Comparison of ENCODE assay signal across 23 cellular contexts in genomic region chr3:2706144-2706835, GRCh38.
DNase-seq lines count a peak whose midpoint lies in the region; ATAC-seq, FAIRE-seq and TF ChIP-seq lines count a peak whose summit lies in the region.
"Had no signal": no experiment of that assay in that cellular context is flagged by ENCODE, and none has a peak within 500 bp of the region (broad histone marks: within the 10 kb centered on the region; RNA-seq: fewer than 3 reads in every experiment).

No MANE protein-coding gene starts in this region.

- no peak overlapping the region for H2BK5ac ChIP-seq in IMR-90 (ENCODE audit: low read depth, low read length, poor library complexity, severe bottlenecking)

- H4K8ac ChIP-seq in IMR-90 (ENCODE audit: low read depth in 2 of 2, low read length in 2 of 2) = no peak overlapping the region

- H4K91ac ChIP-seq in IMR-90 (ENCODE audit: insufficient read depth, low read depth, low read length) = no peak overlapping the region

- no peak overlapping the region for H3K56ac ChIP-seq in IMR-90 (ENCODE audit: extremely low read depth, insufficient read depth, low read length)

- intact Hi-C loops in IMR-90 (cut with micrococcal nuclease) (no loop called here), K562 (cut with micrococcal nuclease) (no loop called here)

- H3K79me2 ChIP-seq in K562 (ENCODE audit: control insufficient read depth, insufficient read depth, low read length) (no peaks in the 10 kb centered on the region), hepatocyte (no peaks in the 10 kb centered on the region)

- no peak overlapping the region for H2AK5ac ChIP-seq in IMR-90 (ENCODE audit: low read depth, low read length)

- H2AFZ ChIP-seq in IMR-90 (replicated peaks; ENCODE audit: low read length, poor library complexity) (no peak overlapping the region), K562 (ENCODE audit: low read depth, low read length) (no peak overlapping the region), hepatocyte (no peak overlapping the region)
- H2AFZ ChIP-seq: GM23248 had no signal

- no peak overlapping the region for H2BK120ac ChIP-seq in IMR-90 (ENCODE audit: low read depth, low read length)

- H3K36me3 Mint-ChIP-seq in activated naive CD4-positive, alpha-beta T cell treated with anti-CD3 and anti-CD28 coated beads, Interleukin-2, amount 50 U/mL, for 72 hours = no peaks in the 10 kb centered on the region

- peak; percentile 66 to 67 for ATAC-seq in activated naive CD4-positive, alpha-beta T cell treated with anti-CD3 and anti-CD28 coated beads, Interleukin-2, amount 50 U/mL, for 72 hours
- ATAC-seq in IMR-90 (ENCODE audit: low read depth) (no peak), K562 (no peak), GM21528 (IDR thresholded peaks at IDR 0.05; ENCODE audit: low FRiP score, unreplicated experiment) (no peak)
- ATAC-seq: A549, PC-3 had no signal

- BruUV-seq in IMR-90 (replicated peaks; lab: Mats Ljungman, UMichigan) (no TSS peak), K562 (replicated peaks; lab: Mats Ljungman, UMichigan) (no TSS peak)

- TF ChIP-seq POLR2A in IMR-90 (IDR thresholded peaks at IDR 0.05; ENCODE audit: low read depth, low read length) (no peak), K562 (conservative IDR thresholded peaks at IDR 0.05) (no peak)

- H2BK15ac ChIP-seq in IMR-90 (ENCODE audit: low read depth, low read length) = no peak overlapping the region

- H3K4me3 ChIP-seq in IMR-90 (ENCODE audit: insufficient read depth, low read depth, low read length) (no peak overlapping the region), K562 (no peak overlapping the region), hepatocyte (no peak overlapping the region)
- H3K4me3 ChIP-seq: A549, GM23248, HAP-1, SK-N-MC had no signal

- H3K9me3 ChIP-seq in IMR-90 (ENCODE audit: control insufficient read depth, insufficient read depth, low read length) = no peaks in the 10 kb centered on the region
- peaks cover 3% of the 10 kb centered on the region; the same call in 1 of the 2 replicates for H3K9me3 ChIP-seq in K562 (replicated peaks; ENCODE audit: control insufficient read depth, insufficient read depth, low read depth, low read length)
- no peaks in the 10 kb centered on the region for H3K9me3 ChIP-seq in hepatocyte (ENCODE audit: low read depth)
- H3K9me3 ChIP-seq: A549, BE2C, HAP-1 had no signal

- H4K20me1 ChIP-seq in IMR-90 (ENCODE audit: insufficient read depth, low read length) (no peaks in the 10 kb centered on the region), K562 (replicated peaks; ENCODE audit: control insufficient read depth, insufficient read depth, low read length) (no peaks in the 10 kb centered on the region), hepatocyte (ENCODE audit: insufficient read depth, poor library complexity, severe bottlenecking) (no peaks in the 10 kb centered on the region)

- no peak for TF ChIP-seq EP300 in K562 (IDR thresholded peaks at IDR 0.05; ENCODE audit: low read length)

- H3K9ac ChIP-seq in IMR-90 (ENCODE audit: low read depth, low read length) (no peak overlapping the region), K562 (ENCODE audit: insufficient read depth in 1 of 2, low read depth in 2 of 2, low read length in 2 of 2) (no peak overlapping the region)
- H3K9ac ChIP-seq: GM23248, KMS-11 had no signal

- no peak overlapping the region for H2BK20ac ChIP-seq in IMR-90 (ENCODE audit: low read depth, low read length)

- no peak overlapping the region for H3K4ac ChIP-seq in IMR-90 (ENCODE audit: low read depth, low read length)

- H3K9me2 ChIP-seq in hepatocyte (replicated peaks; ENCODE audit: insufficient read depth) = no peaks in the 10 kb centered on the region

- H3K9me3 Mint-ChIP-seq in activated naive CD4-positive, alpha-beta T cell treated with anti-CD3 and anti-CD28 coated beads, Interleukin-2, amount 50 U/mL, for 72 hours = no peaks in the 10 kb centered on the region

- no peak overlapping the region for H2AK9ac ChIP-seq in IMR-90 (replicated peaks; ENCODE audit: low read depth, low read length, poor library complexity)

- TF ChIP-seq CTCF in IMR-90 (conservative IDR thresholded peaks at IDR 0.05; ENCODE audit: low read depth, low read length) = no peak
- TF ChIP-seq CTCF in K562 (IDR thresholded peaks at IDR 0.05 in 2 of 3, conservative IDR thresholded peaks at IDR 0.05 in 1 of 3; ENCODE audit: insufficient read depth in 2 of 3, low read depth in 1 of 3, low read length in 3 of 3) = no peak
- no peak for TF ChIP-seq CTCF in hepatocyte (IDR thresholded peaks at IDR 0.05; ENCODE audit: poor library complexity)

- no peak for DNase-seq in activated naive CD4-positive, alpha-beta T cell treated with anti-CD3 and anti-CD28 coated beads, Interleukin-2, amount 50 U/mL, for 72 hours (ENCODE audit: low spot score in 2 of 2)
- DNase-seq in activated naive CD4-positive, alpha-beta T cell treated with anti-CD3 and anti-CD28 coated beads, Interleukin-2, amount 50 U/mL, for 16 hours = no peak
- DNase-seq in IMR-90 (no peak), NCI-H69 (lab: John Stamatoyannopoulos, UW) (peak; percentile 7), K562 (ENCODE audit: extremely low read depth in 1 of 4, low spot score in 3 of 4) (no peak), hepatocyte (ENCODE audit: low spot score) (no peak), AG08396 (ENCODE audit: low spot score) (no peak)
- DNase-seq: BE2C, EL, GF-D8, GM23248, NCI-H1930, NCI-H226, NCI-H510A treated with DMSO at 0.1 percent for 48 hours, NCI-H82, PC-3, SHP77, SW 1271 had no signal

- dilution Hi-C loops in IMR-90 (cut with HindIII; ENCODE audit: low sequenced_read_pairs, unreplicated experiment) = no loop called here

- no peak overlapping the region for H3K23ac ChIP-seq in IMR-90 (ENCODE audit: low read depth, low read length)

- no peak overlapping the region for H3K14ac ChIP-seq in IMR-90 (replicated peaks; ENCODE audit: low read depth, low read length)

- in situ Hi-C loops in IMR-90 (cut with MboI; ENCODE audit: low sequenced_read_pairs) (no loop called here), K562 (cut with MboI) (no loop called here)

- no peaks in the 10 kb centered on the region for H3K9me1 ChIP-seq in IMR-90 (ENCODE audit: insufficient read depth, low read length)
- no peaks in the 10 kb centered on the region for H3K9me1 ChIP-seq in K562 (ENCODE audit: control insufficient read depth, insufficient read depth, low read length)

- H3K27ac Mint-ChIP-seq in activated naive CD4-positive, alpha-beta T cell treated with anti-CD3 and anti-CD28 coated beads, Interleukin-2, amount 50 U/mL, for 72 hours = no peak overlapping the region

- POLR2A ChIA-PET in IMR-90 (lab: Charles Lee; ENCODE audit: unreplicated experiment) (no interaction called here), K562 (lab: Yijun Ruan, JAX) (no interaction called here)

- H3K4me1 ChIP-seq in IMR-90 (ENCODE audit: control insufficient read depth, insufficient read depth, low read length) (no peaks in the 10 kb centered on the region), K562 (replicated peaks in 1 of 2; ENCODE audit: control insufficient read depth in 2 of 2, insufficient read depth in 2 of 2, low read length in 2 of 2) (no peaks in the 10 kb centered on the region), hepatocyte (ENCODE audit: insufficient read depth) (no peaks in the 10 kb centered on the region)
- H3K4me1 ChIP-seq: A549, BE2C, HAP-1 had no signal

- no peak overlapping the region for H3K18ac ChIP-seq in IMR-90 (ENCODE audit: low read depth, low read length)

- no peak overlapping the region for H4K5ac ChIP-seq in IMR-90 (ENCODE audit: low read depth, low read length)

- H3K27ac ChIP-seq in IMR-90 (ENCODE audit: insufficient read depth, low read length) (no peak overlapping the region), K562 (ENCODE audit: extremely low read depth, low read depth, low read length) (no peak overlapping the region), hepatocyte (no peak overlapping the region)
- H3K27ac ChIP-seq: A549, GM23248, KMS-11, SK-N-MC had no signal

- no peaks in the 10 kb centered on the region for H3K79me1 ChIP-seq in IMR-90 (ENCODE audit: low read depth in 1 of 2, low read length in 2 of 2)

- FAIRE-seq in K562 (lab: Jason Lieb, UNC) = no peak
- FAIRE-seq: A549 had no signal

- no CpG with 5 or more reads among the region's 5 CpGs for WGBS in IMR-90 (ENCODE audit: extremely low coverage in 2 of 2, insufficient read length in 1 of 2), 2 experiments
- WGBS in K562 (ENCODE audit: insufficient coverage, low coverage, missing lambda C conversion rate) = 2% methylated on average over 5 of the region's 5 CpGs
- WGBS in hepatocyte (ENCODE audit: low lambda C conversion rate, missing lambda C conversion rate) = 91% methylated on average over 5 of the region's 5 CpGs

- CTCF ChIA-PET in IMR-90 (lab: Yijun Ruan, JAX) = no interaction called here
- CTCF ChIA-PET in K562 (lab: Yijun Ruan, JAX; ENCODE audit: low intra/inter-chr PET ratio) = no interaction called here

- H3K27me3 ChIP-seq in IMR-90 (ENCODE audit: control insufficient read depth, insufficient read depth, low read length) (no peaks in the 10 kb centered on the region), K562 (ENCODE audit: control insufficient read depth in 2 of 2, insufficient read depth in 2 of 2, low read length in 2 of 2) (no peaks in the 10 kb centered on the region), hepatocyte (no peaks in the 10 kb centered on the region)
- H3K27me3 ChIP-seq: BE2C had no signal

- H3K36me3 ChIP-seq in IMR-90 (ENCODE audit: control insufficient read depth, insufficient read depth, low read length) (no peaks in the 10 kb centered on the region), K562 (ENCODE audit: control insufficient read depth, insufficient read depth, low read length) (no peaks in the 10 kb centered on the region), hepatocyte (replicated peaks; ENCODE audit: insufficient read depth, low read depth) (no peaks in the 10 kb centered on the region)
- H3K36me3 ChIP-seq: BE2C, HAP-1 had no signal

- H3K4me2 ChIP-seq in IMR-90 (ENCODE audit: low read depth, low read length) = no peak overlapping the region
- H3K4me2 ChIP-seq in K562 (ENCODE audit: insufficient read depth, low read length) = no peak overlapping the region
- no peak overlapping the region for H3K4me2 ChIP-seq in hepatocyte
- H3K4me2 ChIP-seq: A549, KMS-11 had no signal

- TF ChIP-seq RAD21 in IMR-90 (IDR thresholded peaks at IDR 0.05; ENCODE audit: low read length) (no peak), K562 (CRISPR knock-in tag; conservative IDR thresholded peaks at IDR 0.05 in 1 of 2, IDR thresholded peaks at IDR 0.05 in 1 of 2) (no peak)

TF ChIP-seq in IMR-90, 13 proteins besides CTCF, POLR2A, EP300 and RAD21 (continues in another document):
- TF ChIP-seq CEBPB (IDR thresholded peaks at IDR 0.05; ENCODE audit: low read depth, low read length) = peak; percentile 35; the same call in 1 of the 2 replicates

TF ChIP-seq in K562, 482 proteins besides CTCF, POLR2A, EP300 and RAD21 (continues in another document):
- no peak for TF ChIP-seq FOXP1 (CRISPR knock-in tag; IDR thresholded peaks at IDR 0.05)
- peak; percentile 23; the same call in 1 of the 2 replicates for TF ChIP-seq ATF3 (IDR thresholded peaks at IDR 0.05)
- no peak for TF ChIP-seq ATF3 (CRISPR knock-in tag; conservative IDR thresholded peaks at IDR 0.05)

Comparison
In these comparisons a context has a peak if more than half of its experiments do, and no peak if none do; other contexts are left out.
1. ATAC-seq: peak in activated naive CD4-positive, alpha-beta T cell treated with anti-CD3 and anti-CD28 coated beads, Interleukin-2, amount 50 U/mL, for 72 hours (2 of 2); none in IMR-90 (single experiment), K562 (single experiment) and GM21528 (single experiment).